Comparison of ENCODE assay signal across 37 cellular contexts in genomic region chr15:36062357-36062756, GRCh38.
"Had no signal": no experiment of that assay in that cellular context is flagged by ENCODE, and none has a peak within 500 bp of the region (broad histone marks: within the 10 kb centered on the region; RNA-seq: fewer than 3 reads in every experiment).

No MANE protein-coding gene starts in this region.

- H3K36me3 Mint-ChIP-seq: activated CD8-positive, alpha-beta memory T cell treated with anti-CD3 and anti-CD28 coated beads, Interleukin-2, amount 10 ng/mL, durations not matched to agents 7 days and 5 days; activated naive CD8-positive, alpha-beta T cell treated with anti-CD3 and anti-CD28 coated beads for 36 hours had no signal

- H3K27ac ChIP-seq: brain microvascular endothelial cell, Peyer's patch, VCaP had no signal

- H3K27me3 Mint-ChIP-seq: activated B cell treated with CpG ODN at 0.5 μM for 24 hours; activated CD4-positive, alpha-beta memory T cell treated with anti-CD3 and anti-CD28 coated beads, Interleukin-2, amount 10 ng/mL, durations not matched to agents 7 days and 5 days; activated CD8-positive, alpha-beta memory T cell treated with anti-CD3 and anti-CD28 coated beads, Interleukin-2, amount 10 ng/mL, durations not matched to agents 7 days and 5 days; activated naive CD8-positive, alpha-beta T cell treated with anti-CD3 and anti-CD28 coated beads for 36 hours; activated T-helper 17 cell treated with anti-CD3 and anti-CD28 coated beads, Interleukin-2, amount 50 U/mL, for 72 hours had no signal

- H3K4me3 Mint-ChIP-seq: activated B cell treated with CpG ODN at 0.5 μM for 24 hours; activated CD4-positive, alpha-beta memory T cell treated with anti-CD3 and anti-CD28 coated beads, Interleukin-2, amount 10 ng/mL, durations not matched to agents 7 days and 5 days; activated CD8-positive, alpha-beta memory T cell treated with anti-CD3 and anti-CD28 coated beads, Interleukin-2, amount 10 ng/mL, durations not matched to agents 7 days and 5 days; activated naive CD8-positive, alpha-beta T cell treated with anti-CD3 and anti-CD28 coated beads for 36 hours; activated T-helper 17 cell treated with anti-CD3 and anti-CD28 coated beads, Interleukin-2, amount 50 U/mL, for 72 hours had no signal

- H3K9me3 ChIP-seq: Peyer's patch had no signal

- H3K4me1 Mint-ChIP-seq: activated B cell treated with CpG ODN at 0.5 μM for 24 hours; activated CD4-positive, alpha-beta memory T cell treated with anti-CD3 and anti-CD28 coated beads, Interleukin-2, amount 10 ng/mL, durations not matched to agents 7 days and 5 days; activated CD8-positive, alpha-beta memory T cell treated with anti-CD3 and anti-CD28 coated beads, Interleukin-2, amount 10 ng/mL, durations not matched to agents 7 days and 5 days; activated naive CD8-positive, alpha-beta T cell treated with anti-CD3 and anti-CD28 coated beads for 36 hours; activated T-helper 17 cell treated with anti-CD3 and anti-CD28 coated beads, Interleukin-2, amount 50 U/mL, for 72 hours had no signal

- H3K9me3 Mint-ChIP-seq: activated CD4-positive, alpha-beta memory T cell treated with anti-CD3 and anti-CD28 coated beads, Interleukin-2, amount 10 ng/mL, durations not matched to agents 7 days and 5 days; activated naive CD8-positive, alpha-beta T cell treated with anti-CD3 and anti-CD28 coated beads for 36 hours; activated T-helper 17 cell treated with anti-CD3 and anti-CD28 coated beads, Interleukin-2, amount 50 U/mL, for 72 hours had no signal

- H3K4me1 ChIP-seq: Peyer's patch had no signal

- H3K27ac Mint-ChIP-seq: activated B cell treated with CpG ODN at 0.5 μM for 24 hours; activated CD4-positive, alpha-beta memory T cell treated with anti-CD3 and anti-CD28 coated beads, Interleukin-2, amount 10 ng/mL, durations not matched to agents 7 days and 5 days; activated CD8-positive, alpha-beta memory T cell treated with anti-CD3 and anti-CD28 coated beads, Interleukin-2, amount 10 ng/mL, durations not matched to agents 7 days and 5 days; activated naive CD8-positive, alpha-beta T cell treated with anti-CD3 and anti-CD28 coated beads for 36 hours; activated T-helper 17 cell treated with anti-CD3 and anti-CD28 coated beads, Interleukin-2, amount 50 U/mL, for 72 hours had no signal

- H3K27me3 ChIP-seq: brain microvascular endothelial cell, Peyer's patch had no signal

- H3K36me3 ChIP-seq: brain microvascular endothelial cell, Peyer's patch had no signal

- ATAC-seq: activated CD8-positive, alpha-beta memory T cell treated with anti-CD3 and anti-CD28 coated beads, Interleukin-2, amount 10 ng/mL, durations not matched to agents 7 days and 5 days; activated T-helper 17 cell treated with anti-CD3 and anti-CD28 coated beads, Interleukin-2, amount 50 U/mL, for 72 hours; PC-3 had no signal

- DNase-seq: activated B cell treated with CpG ODN at 0.5 μM for 24 hours; activated CD4-positive, alpha-beta memory T cell treated with anti-CD3 and anti-CD28 coated beads, Interleukin-2, amount 10 ng/mL, durations not matched to agents 7 days and 5 days; activated CD4-positive, alpha-beta T cell treated with anti-CD3 and anti-CD28 coated beads for 4 hours; activated CD4-positive, alpha-beta T cell treated with anti-CD3 and anti-CD28 coated beads, Interleukin-2, amount 50 U/mL, for 1 hour; activated CD4-positive, CD25-positive, alpha-beta regulatory T cell treated with anti-CD3 and anti-CD28 coated beads, Interleukin-2, amount 50 U/mL, for 72 hours; activated CD8-positive, alpha-beta memory T cell treated with anti-CD3 and anti-CD28 coated beads for 24 hours; activated CD8-positive, alpha-beta memory T cell treated with anti-CD3 and anti-CD28 coated beads, Interleukin-2, amount 10 ng/mL, durations not matched to agents 7 days and 5 days; activated CD8-positive, alpha-beta memory T cell treated with anti-CD3 and anti-CD28 coated beads, Interleukin-2, amount 50 U/mL, for 48 hours; activated effector memory CD4-positive, alpha-beta T cell treated with anti-CD3 and anti-CD28 coated beads, Interleukin-2, amount 50 U/mL, for 16 hours; activated naive CD4-positive, alpha-beta T cell; activated naive CD4-positive, alpha-beta T cell treated with anti-CD3 and anti-CD28 coated beads, Interleukin-2, amount 50 U/mL, for 16 hours; activated naive CD8-positive, alpha-beta T cell treated with anti-CD3 and anti-CD28 coated beads for 36 hours; activated T-cell treated with anti-CD3 and anti-CD28 coated beads, Interleukin-2, amount 50 U/mL, for 48 hours; amniotic stem cell; aorta; brain microvascular endothelial cell; central memory CD4-positive, alpha-beta T cell; NCI-H1092 treated with DMSO at 0.1 percent for 48 hours; NCI-H1417; NCI-H146; NCI-H187; NCI-H2029 treated with DMSO at 0.1 percent for 48 hours; NCI-H2107; NCI-H2171; NCI-H510A; NCI-H526; NCI-H748 treated with DMSO at 0.1 percent for 48 hours; NK-92 treated with Interleukin-12 subunit alpha and Interleukin-12 subunit beta, amount 100 ng/mL, for 24 hours; PC-3; Peyer's patch; RPMI8226; SW 1271; T-helper 1 cell; T-helper 2 cell; T-helper 9 cell had no signal

- H3K4me3 ChIP-seq: Peyer's patch had no signal
